ENCODE assay signal across 8 cellular contexts in the genomic region with DNA sequence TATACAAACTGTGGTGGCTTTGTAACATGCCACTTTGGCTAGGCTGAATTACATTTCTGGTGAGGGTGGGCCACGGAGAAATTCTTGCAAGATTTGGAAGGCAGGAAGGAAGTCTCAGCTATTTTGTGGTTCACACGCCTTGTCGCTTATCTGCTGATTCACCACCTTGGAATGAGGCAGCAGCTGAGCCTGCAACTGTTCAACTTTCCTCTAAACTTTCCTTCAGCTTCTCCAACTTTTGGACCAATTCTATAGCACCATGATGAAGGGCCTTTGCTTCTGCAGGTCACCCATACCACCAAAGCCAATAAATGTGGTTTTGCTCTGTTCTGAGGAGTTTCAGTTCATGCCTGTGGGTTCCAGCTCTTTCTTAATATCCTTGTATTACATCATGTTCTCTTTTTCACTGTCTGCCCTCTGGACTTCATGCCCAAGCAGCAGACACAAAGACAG.
DNase-seq lines count a peak whose midpoint lies in the region; ATAC-seq and TF ChIP-seq lines count a peak whose summit lies in the region.

No MANE protein-coding gene starts in this region.

- H3K36me3 ChIP-seq in heart right ventricle (no peaks in the 10 kb centered on the region), neural progenitor cell (no peaks in the 10 kb centered on the region)

- H3K4me1 ChIP-seq in heart right ventricle, result peaks cover 0 to 50% (median 0%) of the 10 kb centered on the region in 9 donors
- no peaks in the 10 kb centered on the region for H3K4me1 ChIP-seq in neural progenitor cell

- no peaks in the 10 kb centered on the region for H3K9me3 Mint-ChIP-seq in stimulated activated naive CD8-positive, alpha-beta T cell treated with anti-CD3 and anti-CD28 coated beads, Interleukin-15, Interleukin-2, amounts not matched to agents 100 ng/mL and 50 ng/mL, for 24 hours
- no peaks in the 10 kb centered on the region for H3K9me3 Mint-ChIP-seq in neural progenitor cell

- no peak overlapping the region for H3K4me2 ChIP-seq in neural progenitor cell

- TF ChIP-seq CTCF in heart right ventricle (IDR thresholded peaks at IDR 0.05) (no peak), neural progenitor cell (IDR thresholded peaks at IDR 0.05) (no peak)

- intact Hi-C loops in heart right ventricle (cut with DNase I), result no loop called here

- H4K20me1 ChIP-seq in neural progenitor cell (ENCODE audit: low read depth), result no peaks in the 10 kb centered on the region

- H3K4me3 Mint-ChIP-seq in T-helper 17 cell, result peak overlapping the region; percentile 3
- peak overlapping the region; percentile 8 for H3K4me3 Mint-ChIP-seq in stimulated activated naive CD8-positive, alpha-beta T cell treated with anti-CD3 and anti-CD28 coated beads, Interleukin-15, Interleukin-2, amounts not matched to agents 100 ng/mL and 50 ng/mL, for 24 hours
- H3K4me3 Mint-ChIP-seq in neural progenitor cell, result no peak overlapping the region

- peak; percentile 37 for ATAC-seq in T-helper 17 cell
- ATAC-seq in heart right ventricle, result peak; percentile 47 to 84 (median 79)
- no peak for ATAC-seq in GM21515 (IDR thresholded peaks at IDR 0.05; ENCODE audit: unreplicated experiment)

- no peaks in the 10 kb centered on the region for H3K9me3 ChIP-seq in T-helper 17 cell (ENCODE audit: control insufficient read depth, low read length, poor library complexity, severe bottlenecking)
- H3K9me3 ChIP-seq in heart right ventricle, result no peaks in the 10 kb centered on the region
- no peaks in the 10 kb centered on the region for H3K9me3 ChIP-seq in neural progenitor cell (ENCODE audit: low read depth)

- no peaks in the 10 kb centered on the region for H3K79me2 ChIP-seq in neural progenitor cell (ENCODE audit: low read depth)

- WGBS in heart right ventricle, 2 donors, result 36% methylated on average over 3 of the region's 3 CpGs

- peak; percentile 39 for DNase-seq in NK-92 treated with Interleukin-12 subunit alpha and Interleukin-12 subunit beta, amount 100 ng/mL, for 24 hours (lab: John Stamatoyannopoulos, UW)
- no peak for DNase-seq in NK-92 (lab: John Stamatoyannopoulos, UW; ENCODE audit: unreplicated experiment)
- no peak for DNase-seq in T-helper 17 cell
- DNase-seq in heart right ventricle, result peak in 1 of 2 donors; percentile 15
- no peak for DNase-seq in neural progenitor cell (ENCODE audit: low spot score)
- no peak for DNase-seq in NCI-H2196 treated with DMSO at 0.1 percent for 48 hours (lab: John Stamatoyannopoulos, UW; ENCODE audit: unreplicated experiment)

- no peak overlapping the region for H2AFZ ChIP-seq in neural progenitor cell (replicated peaks)

- no peaks in the 10 kb centered on the region for H3F3A ChIP-seq in neural progenitor cell (ENCODE audit: low read depth)

- H3K36me3 Mint-ChIP-seq in T-helper 17 cell (ENCODE audit: low read depth) (no peaks in the 10 kb centered on the region), neural progenitor cell (no peaks in the 10 kb centered on the region)
- H3K36me3 Mint-ChIP-seq in stimulated activated naive CD8-positive, alpha-beta T cell treated with anti-CD3 and anti-CD28 coated beads, Interleukin-15, Interleukin-2, amounts not matched to agents 100 ng/mL and 50 ng/mL, for 24 hours (ENCODE audit: low read depth), result no peaks in the 10 kb centered on the region

- no peaks in the 10 kb centered on the region for H3K27me3 ChIP-seq in heart right ventricle
- no peaks in the 10 kb centered on the region for H3K27me3 ChIP-seq in neural progenitor cell

- no peak overlapping the region for H3K27ac Mint-ChIP-seq in T-helper 17 cell
- H3K27ac Mint-ChIP-seq in stimulated activated naive CD8-positive, alpha-beta T cell treated with anti-CD3 and anti-CD28 coated beads, Interleukin-15, Interleukin-2, amounts not matched to agents 100 ng/mL and 50 ng/mL, for 24 hours, result no peak overlapping the region
- no peak overlapping the region for H3K27ac Mint-ChIP-seq in neural progenitor cell

- H3K27me3 Mint-ChIP-seq in T-helper 17 cell, result peaks cover 4% of the 10 kb centered on the region
- H3K27me3 Mint-ChIP-seq in stimulated activated naive CD8-positive, alpha-beta T cell treated with anti-CD3 and anti-CD28 coated beads, Interleukin-15, Interleukin-2, amounts not matched to agents 100 ng/mL and 50 ng/mL, for 24 hours, result no peaks in the 10 kb centered on the region
- no peaks in the 10 kb centered on the region for H3K27me3 Mint-ChIP-seq in neural progenitor cell (ENCODE audit: insufficient read depth, low read depth)

- H3K4me3 ChIP-seq in heart right ventricle (no peak overlapping the region), neural progenitor cell (no peak overlapping the region)

- H3K9ac ChIP-seq in neural progenitor cell, result no peak overlapping the region

- H3K27ac ChIP-seq in heart right ventricle (peak overlapping the region in 4 of 10 donors; percentile 11 to 67 (median 50)), neural progenitor cell (no peak overlapping the region)

- H3K4me1 Mint-ChIP-seq in T-helper 17 cell (peaks cover 16% of the 10 kb centered on the region), neural progenitor cell (peaks cover 15% of the 10 kb centered on the region)
- H3K4me1 Mint-ChIP-seq in stimulated activated naive CD8-positive, alpha-beta T cell treated with anti-CD3 and anti-CD28 coated beads, Interleukin-15, Interleukin-2, amounts not matched to agents 100 ng/mL and 50 ng/mL, for 24 hours (ENCODE audit: low read depth), result peaks cover 11% of the 10 kb centered on the region
